16 cellular contexts compared by ENCODE assay signal in the genomic region with DNA sequence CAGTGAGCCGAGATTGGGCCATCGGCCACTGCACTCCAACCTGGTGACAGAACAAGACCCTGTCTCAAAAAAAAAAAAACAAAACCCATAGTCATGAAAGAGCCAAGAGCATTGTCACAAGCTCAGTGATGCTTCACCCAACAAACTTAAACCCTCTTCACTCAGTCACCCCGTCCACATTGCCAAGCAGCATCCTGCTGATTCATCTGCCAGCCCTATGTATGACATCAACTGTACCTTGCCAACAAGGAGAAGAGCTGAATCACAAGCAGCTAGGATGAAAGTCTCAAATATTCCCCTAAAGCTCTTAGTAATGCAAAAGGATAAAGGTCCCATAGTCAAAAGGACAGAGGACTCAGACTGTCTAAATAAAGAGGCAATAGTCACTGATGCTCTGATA.
DNase-seq lines count a peak whose midpoint lies in the region; ATAC-seq and TF ChIP-seq lines count a peak whose summit lies in the region.
"Had no signal": no experiment of that assay in that cellular context is flagged by ENCODE, and none has a peak within 500 bp of the region (broad histone marks: within the 10 kb centered on the region; RNA-seq: fewer than 3 reads in every experiment).

No MANE protein-coding gene starts in this region.

- CTCF ChIA-PET in AG04449 (lab: Yijun Ruan, JAX), result interaction anchor here (0.8 to 1.8 kb wide), 6 partner anchors 14 to 667 kb away, joined by 3 to 7 read pairs (median 4); no protein-coding TSS in a partner anchor

- H3K4me3 ChIP-seq in AG04449 (ENCODE audit: low read depth, low read length) (no peak overlapping the region), fibroblast of mammary gland (ENCODE audit: control insufficient read depth, low read depth, low read length) (no peak overlapping the region)
- H3K4me3 ChIP-seq: coronary artery, GM12878 had no signal

- DNase-seq in AG04449 (ENCODE audit: low read depth, low spot score), result peak; percentile 49
- DNase-seq in ELR (ENCODE audit: low read depth), result peak; percentile 72
- DNase-seq in fibroblast of mammary gland (ENCODE audit: low read depth), result peak; percentile 82
- no peak for DNase-seq in mesenteric fat pad (ENCODE audit: low spot score)
- DNase-seq: activated effector memory CD4-positive, alpha-beta T cell treated with Interleukin-2 at 50 U/mL for 16 hours; Calu3; NCI-H524 treated with DMSO at 0.1 percent for 48 hours; SHP77; stimulated activated naive CD4-positive, alpha-beta T cell treated with Interleukin-2 at 50 U/mL for 16 hours; WERI-Rb-1 had no signal

- peak; percentile 75 for ATAC-seq in SK-N-SH treated with all-trans-retinoic acid at 6 μM for 48 hours
- ATAC-seq in GM21825 (IDR thresholded peaks at IDR 0.05; ENCODE audit: unreplicated experiment), result no peak
- no peak for ATAC-seq in GM18909 (IDR thresholded peaks at IDR 0.05; ENCODE audit: poor library complexity, unreplicated experiment)
- ATAC-seq in GM19328 (IDR thresholded peaks at IDR 0.05; ENCODE audit: unreplicated experiment), result no peak
- ATAC-seq: GM12878 had no signal

- POLR2A ChIA-PET in AG04449 (lab: Yijun Ruan, JAX), result interaction anchor here (0.7 kb wide), 1 partner anchor 368 kb away, joined by 3 read pairs; no protein-coding TSS in a partner anchor

- TF ChIP-seq CTCF in AG04449 (IDR thresholded peaks at IDR 0.05; ENCODE audit: insufficient read depth, low read length, missing control alignments), result no peak
- no peak for TF ChIP-seq CTCF in fibroblast of mammary gland (conservative IDR thresholded peaks at IDR 0.05; ENCODE audit: control insufficient read depth, insufficient read depth, low read depth, low read length)

TF ChIP-seq in SK-N-SH treated with all-trans-retinoic acid at 6 μM for 48 hours, 23 proteins besides CTCF, POLR2A, EP300 and RAD21:
- TF ChIP-seq SNAI2 (CRISPR knock-in tag; IDR thresholded peaks at IDR 0.05) (no peak), TOX (CRISPR knock-in tag; IDR thresholded peaks at IDR 0.05; ENCODE audit: borderline replicate concordance) (no peak), ZFP30 (CRISPR knock-in tag; IDR thresholded peaks at IDR 0.05) (no peak), OSR1 (CRISPR knock-in tag; IDR thresholded peaks at IDR 0.05) (no peak), GLIS3 (CRISPR knock-in tag; IDR thresholded peaks at IDR 0.05) (no peak), ZC3H10 (CRISPR knock-in tag; IDR thresholded peaks at IDR 0.05) (no peak), PPARA (CRISPR knock-in tag; IDR thresholded peaks at IDR 0.05; ENCODE audit: borderline replicate concordance) (no peak)
